In the genomic region with DNA sequence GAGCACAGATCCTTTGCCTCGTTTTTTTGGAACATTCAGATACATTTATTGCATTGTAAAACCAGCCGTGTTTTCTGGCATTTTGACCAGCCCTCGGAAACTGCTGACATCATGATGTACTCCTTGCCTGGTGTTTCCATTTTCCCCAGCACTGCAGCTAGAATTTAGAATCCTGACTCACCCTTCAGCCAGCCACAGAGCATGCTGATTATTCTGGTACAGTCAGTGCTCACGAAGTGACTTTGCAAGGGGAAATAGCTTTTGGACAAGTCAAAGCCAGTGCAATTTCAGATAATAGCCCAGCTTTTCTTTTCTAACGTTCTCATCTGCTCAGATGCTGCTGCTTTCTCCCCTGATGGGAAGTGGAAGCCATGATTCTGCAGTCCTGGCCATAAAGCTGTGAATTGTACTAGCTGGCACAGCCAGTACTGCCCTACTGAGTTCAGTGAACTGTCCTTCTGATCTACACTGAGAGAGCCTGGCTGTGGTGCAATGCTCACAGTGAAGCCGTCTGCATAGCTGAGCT, we compare ENCODE assay signal across 9 cellular contexts. TPM values are rescaled to one million over a fixed set of nuclear protein-coding genes. Genes with fewer than 3 reads are reported as not detected.
DNase-seq lines count a peak whose midpoint lies in the region; ATAC-seq and TF ChIP-seq lines count a peak whose summit lies in the region.
"Had no signal": no experiment of that assay in that cellular context is flagged by ENCODE, and none has a peak within 500 bp of the region (broad histone marks: within the 10 kb centered on the region; RNA-seq: fewer than 3 reads in every experiment).

No MANE protein-coding gene starts in this region.

- H3K4me3 ChIP-seq in MG63 (0 out of 2 replicates have a peak overlapping the region, but pooled peaks have one; percentile 2), cardiac fibroblast (replicated peaks in 1 of 2; ENCODE audit: low read depth in 2 of 2, low read length in 2 of 2) (peak overlapping the region in 1 of 2 donors; percentile 6), left lung (no peak overlapping the region), thoracic aorta (peak overlapping the region; percentile 64)
- H3K4me3 ChIP-seq: GM12878 had no signal

- no peak for TF ChIP-seq CTCF in cardiac fibroblast (IDR thresholded peaks at IDR 0.05; ENCODE audit: low read depth, low read length)
- TF ChIP-seq CTCF in left lung (IDR thresholded peaks at IDR 0.05), result no peak
- TF ChIP-seq CTCF in thoracic aorta (IDR thresholded peaks at IDR 0.05), result no peak

- in situ Hi-C loops in ACHN (cut with HindIII; ENCODE audit: low pct_ligation_motif_present, low pct_unique_long_range_greater_than_20kb, low sequenced_read_pairs), result no loop called here

- H3K9me3 ChIP-seq in MG63, result no peaks in the 10 kb centered on the region
- no peaks in the 10 kb centered on the region for H3K9me3 ChIP-seq in left lung
- no peaks in the 10 kb centered on the region for H3K9me3 ChIP-seq in thoracic aorta

- DNase-seq in ACHN, result peak; percentile 82
- peak; percentile 89 for DNase-seq in MG63
- peak; percentile 94 to 97 for DNase-seq in cardiac fibroblast (ENCODE audit: low read depth in 2 of 2)
- peak in 1 of 2 donors; percentile 44 for DNase-seq in left lung
- peak; percentile 40 for DNase-seq in thoracic aorta (ENCODE audit: low spot score)
- DNase-seq in NCI-H2029 (lab: John Stamatoyannopoulos, UW), result no peak

- peak overlapping the region; percentile 77 to 89 for H3K27ac ChIP-seq in left lung
- H3K27ac ChIP-seq in thoracic aorta, result peak overlapping the region; percentile 66 to 87

- H3K36me3 ChIP-seq in MG63, result no peaks in the 10 kb centered on the region
- H3K36me3 ChIP-seq in left lung, result no peaks in the 10 kb centered on the region
- no peaks in the 10 kb centered on the region for H3K36me3 ChIP-seq in thoracic aorta

- intact Hi-C loops in left lung (cut with DNase I), result no loop called here

- no peaks in the 10 kb centered on the region for H3K27me3 ChIP-seq in MG63
- H3K27me3 ChIP-seq in left lung, result no peaks in the 10 kb centered on the region
- H3K27me3 ChIP-seq in thoracic aorta (replicated peaks; ENCODE audit: insufficient read depth), result no peaks in the 10 kb centered on the region

- peak; percentile 92 for ATAC-seq in left lung
- peak; percentile 98 for ATAC-seq in thoracic aorta (ENCODE audit: insufficient number of reproducible peaks, low FRiP score, low read depth)
- no peak for ATAC-seq in GM18861 (IDR thresholded peaks at IDR 0.05; ENCODE audit: unreplicated experiment)
- ATAC-seq in GM21381 (IDR thresholded peaks at IDR 0.05; ENCODE audit: unreplicated experiment), result no peak
- ATAC-seq: GM12878 had no signal

- H3K4me1 ChIP-seq in left lung, result peaks cover 0 to 37% of the 10 kb centered on the region in 2 donors
- H3K4me1 ChIP-seq in thoracic aorta (ENCODE audit: control insufficient read depth in 1 of 2, low read depth in 2 of 2), result peaks cover 14 to 28% of the 10 kb centered on the region in 2 donors

RNA-seq across cellular contexts. Expression of a gene that starts 12.1 kb away (rescaled TPM):
- total RNA-seq in MG63 (2014; rRNA removed; shearing (Covaris generic); ENCODE audit: low replicate concordance), result 344 and 476 TPM in 2 replicates
- total RNA-seq in left lung, result 100 to 1,000 TPM; 221 to 319 TPM
- total RNA-seq in thoracic aorta, result 100 to 1,000 TPM; 308 to 459 TPM

RNA-seq across cellular contexts. Expression of a gene that starts 34.9 kb away (rescaled TPM):
- total RNA-seq in MG63 (2014; rRNA removed; shearing (Covaris generic); ENCODE audit: low replicate concordance), result 64.0 and 107 TPM in 2 replicates
- 10 to 100 TPM; 29.1 to 37.0 TPM for total RNA-seq in left lung
- total RNA-seq in thoracic aorta, result 10 to 100 TPM in 1 of 2 donors, 1 to 10 TPM in 1; 7.7 to 16.4 TPM

RNA-seq across cellular contexts. Expression of a gene that starts 53.6 kb away (rescaled TPM):
- 116 and 146 TPM in 2 replicates for total RNA-seq in MG63 (2014; rRNA removed; shearing (Covaris generic); ENCODE audit: low replicate concordance)
- 100 to 1,000 TPM; 211 to 231 TPM for total RNA-seq in left lung
- total RNA-seq in thoracic aorta, result 100 to 1,000 TPM; 126 to 141 TPM

Comparison
In these comparisons a context has a peak if more than half of its experiments do, and no peak if none do; other contexts are left out.
1. H3K4me3 ChIP-seq: peak in MG63 (single experiment) and thoracic aorta (single experiment); none in left lung (0 of 2).
2. ATAC-seq: peak in left lung (single experiment) and thoracic aorta (single experiment); none in GM18861 (single experiment) and GM21381 (single experiment).